11 cellular contexts compared by ENCODE assay signal in the genomic region with DNA sequence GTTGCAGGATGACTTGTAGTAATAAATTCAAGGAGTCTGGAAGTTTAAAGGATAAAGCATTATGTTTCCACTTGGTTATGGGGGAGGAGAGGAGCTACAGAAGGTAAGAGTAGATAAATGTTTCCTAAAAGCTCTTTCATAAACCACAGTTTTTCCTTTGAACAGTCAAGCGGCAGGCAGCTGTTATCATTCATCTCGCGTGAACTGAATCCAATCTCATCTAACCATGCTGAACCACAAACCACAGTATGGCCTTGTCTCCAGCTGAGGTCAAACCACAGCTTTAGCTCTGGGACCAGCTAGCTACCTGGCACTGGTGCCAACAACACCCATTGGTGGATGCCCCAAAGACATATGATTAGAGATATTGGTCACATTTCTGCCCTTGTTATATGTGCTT.
DNase-seq lines count a peak whose midpoint lies in the region; ATAC-seq, FAIRE-seq and TF ChIP-seq lines count a peak whose summit lies in the region.
"Had no signal": no experiment of that assay in that cellular context is flagged by ENCODE, and none has a peak within 500 bp of the region (broad histone marks: within the 10 kb centered on the region; RNA-seq: fewer than 3 reads in every experiment).

No MANE protein-coding gene starts in this region.

- no peaks in the 10 kb centered on the region for H3K9me3 ChIP-seq in kidney (ENCODE audit: control insufficient read depth in 1 of 2, low read length in 2 of 2)
- H3K9me3 ChIP-seq: lower lobe of right lung had no signal

- no peaks in the 10 kb centered on the region for H3K4me1 Mint-ChIP-seq in stimulated activated memory B cell treated with anti-CD40 and anti-IgM and Interleukin-4, amounts not matched to agents 10 μg/mL and 1 μg/mL and 100 μg/mL, for 72 hours
- H3K4me1 Mint-ChIP-seq: CD14-positive monocyte had no signal

- intact Hi-C loops in kidney (cut with DNase I) = no loop called here

- peak; percentile 4 for DNase-seq in activated naive CD4-positive, alpha-beta T cell treated with Interleukin-2 at 50 U/mL for 16 hours
- no peak for DNase-seq in activated naive CD4-positive, alpha-beta T cell treated with anti-CD3 and anti-CD28 coated beads, Interleukin-2, amount 50 U/mL, for 16 hours
- DNase-seq in MV-4-11 (lab: John Stamatoyannopoulos, UW) = peak; percentile 73
- DNase-seq in amniotic epithelial cell (ENCODE audit: low read depth) = peak; percentile 94
- no peak for DNase-seq in kidney
- no peak for DNase-seq in NCI-H1436 (lab: John Stamatoyannopoulos, UW)
- no peak for DNase-seq in inferior parietal cortex (ENCODE audit: extremely low spot score)
- DNase-seq: lower lobe of right lung had no signal

- H3K4me3 ChIP-seq in kidney (ENCODE audit: low read length in 2 of 2) = no peak overlapping the region
- H3K4me3 ChIP-seq: lower lobe of right lung had no signal

- no peaks in the 10 kb centered on the region for H3K36me3 ChIP-seq in kidney (ENCODE audit: control insufficient read depth in 1 of 2, insufficient read depth in 2 of 2, low read length in 2 of 2)

- ATAC-seq in stimulated activated memory B cell treated with anti-CD40 and anti-IgM and Interleukin-4, amounts not matched to agents 10 μg/mL and 1 μg/mL and 100 μg/mL, for 72 hours = peak; percentile 41
- ATAC-seq: lower lobe of right lung had no signal

- peaks cover 40% of the 10 kb centered on the region for H3K27me3 Mint-ChIP-seq in stimulated activated memory B cell treated with anti-CD40 and anti-IgM and Interleukin-4, amounts not matched to agents 10 μg/mL and 1 μg/mL and 100 μg/mL, for 72 hours

- H3K36me3 Mint-ChIP-seq in stimulated activated memory B cell treated with anti-CD40 and anti-IgM and Interleukin-4, amounts not matched to agents 10 μg/mL and 1 μg/mL and 100 μg/mL, for 72 hours = no peaks in the 10 kb centered on the region
- H3K36me3 Mint-ChIP-seq: CD14-positive monocyte had no signal

- H3K27ac Mint-ChIP-seq in stimulated activated memory B cell treated with anti-CD40 and anti-IgM and Interleukin-4, amounts not matched to agents 10 μg/mL and 1 μg/mL and 100 μg/mL, for 72 hours = no peak overlapping the region
- H3K27ac Mint-ChIP-seq: CD14-positive monocyte; dendritic cell treated with granulocyte-macrophage colony-stimulating factor and Interleukin-4, amounts not matched to agents 40 ng/mL and 50 ng/mL, for 4 days had no signal

- no peak overlapping the region for H3K9ac ChIP-seq in kidney (ENCODE audit: low read length in 2 of 2)

- no peak for TF ChIP-seq CTCF in kidney (IDR thresholded peaks at IDR 0.05; ENCODE audit: borderline replicate concordance, extremely low read depth, insufficient read depth)

- no peak overlapping the region for H3K4me3 Mint-ChIP-seq in stimulated activated memory B cell treated with anti-CD40 and anti-IgM and Interleukin-4, amounts not matched to agents 10 μg/mL and 1 μg/mL and 100 μg/mL, for 72 hours
- H3K4me3 Mint-ChIP-seq: dendritic cell treated with granulocyte-macrophage colony-stimulating factor and Interleukin-4, amounts not matched to agents 40 ng/mL and 50 ng/mL, for 4 days had no signal

- H3K27ac ChIP-seq in kidney (ENCODE audit: low read depth in 2 of 2, low read length in 2 of 2) = no peak overlapping the region
- H3K27ac ChIP-seq: lower lobe of right lung had no signal

- no peaks in the 10 kb centered on the region for H3K4me1 ChIP-seq in kidney (ENCODE audit: control insufficient read depth in 1 of 2, insufficient read depth in 1 of 2, low read depth in 1 of 2, low read length in 2 of 2)
- H3K4me1 ChIP-seq: lower lobe of right lung had no signal

- H3K9me3 Mint-ChIP-seq in stimulated activated memory B cell treated with anti-CD40 and anti-IgM and Interleukin-4, amounts not matched to agents 10 μg/mL and 1 μg/mL and 100 μg/mL, for 72 hours = no peaks in the 10 kb centered on the region
- H3K9me3 Mint-ChIP-seq: CD14-positive monocyte; dendritic cell treated with granulocyte-macrophage colony-stimulating factor and Interleukin-4, amounts not matched to agents 40 ng/mL and 50 ng/mL, for 4 days had no signal

- FAIRE-seq in kidney (lab: Jason Lieb, UNC) = no peak

Comparison
In these comparisons a context has a peak if more than half of its experiments do, and no peak if none do; other contexts are left out.
1. DNase-seq: peak in activated naive CD4-positive, alpha-beta T cell treated with Interleukin-2 at 50 U/mL for 16 hours (single experiment), MV-4-11 (single experiment) and amniotic epithelial cell (single experiment); none in activated naive CD4-positive, alpha-beta T cell treated with anti-CD3 and anti-CD28 coated beads, Interleukin-2, amount 50 U/mL, for 16 hours (single experiment), kidney (single experiment), NCI-H1436 (single experiment) and inferior parietal cortex (single experiment).